19 cellular contexts compared by ENCODE assay signal in the genomic region with DNA sequence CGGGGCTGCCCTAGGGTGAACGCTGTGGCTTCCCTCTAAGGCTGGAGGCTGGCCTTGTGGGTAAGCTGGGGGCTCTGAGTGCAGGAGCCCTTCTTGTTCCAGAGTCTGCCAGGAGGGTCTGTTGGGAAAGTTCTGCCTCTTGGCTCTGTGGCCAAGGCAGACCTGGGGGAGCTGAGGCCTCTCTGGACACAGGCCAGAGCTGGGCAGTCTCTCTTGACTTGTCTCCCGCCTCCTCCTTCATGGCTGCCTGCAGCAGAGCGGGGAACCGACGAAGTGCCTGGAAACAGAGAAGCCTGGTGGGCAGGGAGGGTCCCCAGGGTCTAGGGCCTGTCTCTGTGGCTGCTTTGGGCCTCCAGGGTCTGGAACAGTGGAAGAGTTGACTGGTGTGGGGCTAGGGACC. TPM values are rescaled to one million over a fixed set of nuclear protein-coding genes. Genes with fewer than 3 reads are reported as not detected.
DNase-seq lines count a peak whose midpoint lies in the region; ATAC-seq and TF ChIP-seq lines count a peak whose summit lies in the region.
"Had no signal": no experiment of that assay in that cellular context is flagged by ENCODE, and none has a peak within 500 bp of the region (broad histone marks: within the 10 kb centered on the region; RNA-seq: fewer than 3 reads in every experiment).

No MANE protein-coding gene starts in this region.

- no peak for TF ChIP-seq CTCF in chondrocyte (IDR thresholded peaks at IDR 0.05)
- no peak for TF ChIP-seq CTCF in neural cell (IDR thresholded peaks at IDR 0.05; ENCODE audit: poor library complexity, severe bottlenecking)
- TF ChIP-seq CTCF in type B pancreatic cell (conservative IDR thresholded peaks at IDR 0.05) = no peak
- TF ChIP-seq CTCF in body of pancreas (IDR thresholded peaks at IDR 0.05) = no peak
- no peak for TF ChIP-seq CTCF in activated CD8-positive, alpha-beta T cell treated with anti-CD3 and anti-CD28 coated beads for 36 hours (IDR thresholded peaks at IDR 0.05)

- H3K4me3 Mint-ChIP-seq in activated naive CD8-positive, alpha-beta T cell = peak overlapping the region; percentile 54
- no peak overlapping the region for H3K4me3 Mint-ChIP-seq in activated naive CD8-positive, alpha-beta T cell treated with anti-CD3 and anti-CD28 coated beads, Interleukin-2, amount 50 U/mL, for 24 hours
- H3K4me3 Mint-ChIP-seq in chondrocyte (ENCODE audit: unreplicated experiment) (peak overlapping the region; percentile 35), type B pancreatic cell (peak overlapping the region; percentile 54)
- no peak overlapping the region for H3K4me3 Mint-ChIP-seq in activated CD8-positive, alpha-beta T cell treated with anti-CD3 and anti-CD28 coated beads for 36 hours
- H3K4me3 Mint-ChIP-seq: HFFc6 had no signal

- H3K79me2 ChIP-seq in neural cell (replicated peaks; ENCODE audit: insufficient read depth, low read length) = no peaks in the 10 kb centered on the region

- H2AFZ ChIP-seq in neural cell (ENCODE audit: low read depth, low read length) = no peak overlapping the region

- H3K9me3 ChIP-seq in neural cell (ENCODE audit: low read length) (no peaks in the 10 kb centered on the region), body of pancreas (no peaks in the 10 kb centered on the region)

- TF ChIP-seq RAD21 in neural cell (conservative IDR thresholded peaks at IDR 0.05) = no peak

- no peak for DNase-seq in activated naive CD8-positive, alpha-beta T cell treated with anti-CD3 and anti-CD28 coated beads, Interleukin-2, amount 50 U/mL, for 24 hours
- no peak for DNase-seq in chondrocyte (ENCODE audit: low spot score)
- no peak for DNase-seq in type B pancreatic cell (ENCODE audit: extremely low spot score, unreplicated experiment)
- DNase-seq in body of pancreas = no peak
- no peak for DNase-seq in activated CD8-positive, alpha-beta T cell treated with anti-CD3 and anti-CD28 coated beads for 36 hours
- no peak for DNase-seq in RKO (ENCODE audit: low spot score)
- DNase-seq: DMS 273 treated with DMSO at 0.1 percent for 48 hours, GOT3, HFFc6, Karpas-422, MM.1S, NCI-H1105, NCI-H187, NCI-H774, SHP77 treated with DMSO at 0.1 percent for 48 hours had no signal

- no peak for TF ChIP-seq POLR2A in body of pancreas (IDR thresholded peaks at IDR 0.05)

- H3K4me1 ChIP-seq in body of pancreas = no peaks in the 10 kb centered on the region

- H3K36me3 ChIP-seq in neural cell (ENCODE audit: insufficient read depth, low read length) = no peaks in the 10 kb centered on the region
- no peaks in the 10 kb centered on the region for H3K36me3 ChIP-seq in body of pancreas (replicated peaks in 1 of 2; ENCODE audit: insufficient read depth in 1 of 2, low read depth in 2 of 2)

- POLR2A ChIA-PET in activated CD8-positive, alpha-beta T cell treated with anti-CD3 and anti-CD28 coated beads for 36 hours (lab: Charles Lee) = no interaction called here

- no peak overlapping the region for H3K27ac Mint-ChIP-seq in activated naive CD8-positive, alpha-beta T cell
- no peak overlapping the region for H3K27ac Mint-ChIP-seq in activated naive CD8-positive, alpha-beta T cell treated with anti-CD3 and anti-CD28 coated beads, Interleukin-2, amount 50 U/mL, for 24 hours
- H3K27ac Mint-ChIP-seq in chondrocyte (ENCODE audit: unreplicated experiment) (no peak overlapping the region), type B pancreatic cell (no peak overlapping the region)
- H3K27ac Mint-ChIP-seq in activated CD8-positive, alpha-beta T cell treated with anti-CD3 and anti-CD28 coated beads for 36 hours = no peak overlapping the region
- H3K27ac Mint-ChIP-seq: HFFc6 had no signal

- H4K20me1 ChIP-seq in neural cell (ENCODE audit: insufficient read depth) = no peaks in the 10 kb centered on the region

- H3K27me3 Mint-ChIP-seq in activated naive CD8-positive, alpha-beta T cell = no peaks in the 10 kb centered on the region
- peaks cover 12% of the 10 kb centered on the region for H3K27me3 Mint-ChIP-seq in activated naive CD8-positive, alpha-beta T cell treated with anti-CD3 and anti-CD28 coated beads, Interleukin-2, amount 50 U/mL, for 24 hours
- H3K27me3 Mint-ChIP-seq in chondrocyte (ENCODE audit: low read depth) (no peaks in the 10 kb centered on the region), type B pancreatic cell (peaks cover 43% of the 10 kb centered on the region)
- H3K27me3 Mint-ChIP-seq in activated CD8-positive, alpha-beta T cell treated with anti-CD3 and anti-CD28 coated beads for 36 hours = peaks cover 11% of the 10 kb centered on the region

- intact Hi-C loops in body of pancreas (cut with DNase I) = no loop called here
- intact Hi-C loops in activated CD8-positive, alpha-beta T cell treated with anti-CD3 and anti-CD28 coated beads for 36 hours (cut with micrococcal nuclease) = no loop called here

- H3K9ac ChIP-seq in neural cell (ENCODE audit: low read length) = no peak overlapping the region

- H3K4me1 Mint-ChIP-seq in activated naive CD8-positive, alpha-beta T cell (ENCODE audit: low read depth) = no peaks in the 10 kb centered on the region
- H3K4me1 Mint-ChIP-seq in activated naive CD8-positive, alpha-beta T cell treated with anti-CD3 and anti-CD28 coated beads, Interleukin-2, amount 50 U/mL, for 24 hours = no peaks in the 10 kb centered on the region
- peaks cover 13% of the 10 kb centered on the region for H3K4me1 Mint-ChIP-seq in chondrocyte (ENCODE audit: low read depth)
- H3K4me1 Mint-ChIP-seq in type B pancreatic cell (ENCODE audit: unreplicated experiment) = no peaks in the 10 kb centered on the region
- H3K4me1 Mint-ChIP-seq in activated CD8-positive, alpha-beta T cell treated with anti-CD3 and anti-CD28 coated beads for 36 hours (ENCODE audit: low read depth) = no peaks in the 10 kb centered on the region

- no peak for TF ChIP-seq EP300 in neural cell (conservative IDR thresholded peaks at IDR 0.05; ENCODE audit: poor library complexity, severe bottlenecking)

- H3K4me3 ChIP-seq in neural cell (ENCODE audit: low read length) (peak overlapping the region; percentile 55), body of pancreas (no peak overlapping the region)

- H3K27me3 ChIP-seq in neural cell (ENCODE audit: insufficient read depth, low read depth, low read length) (no peaks in the 10 kb centered on the region), body of pancreas (no peaks in the 10 kb centered on the region)

- WGBS in body of pancreas, 2 donors = 39 to 57% methylated on average over 3 to 6 of the region's 6 CpGs

- no peak for ATAC-seq in activated naive CD8-positive, alpha-beta T cell treated with anti-CD3 and anti-CD28 coated beads, Interleukin-2, amount 50 U/mL, for 24 hours
- ATAC-seq in body of pancreas = no peak
- ATAC-seq in activated CD8-positive, alpha-beta T cell treated with anti-CD3 and anti-CD28 coated beads for 36 hours = no peak

- no peaks in the 10 kb centered on the region for H3K9me2 ChIP-seq in neural cell (ENCODE audit: insufficient read depth, low read length)

- H3K27ac ChIP-seq in neural cell (ENCODE audit: low read length) (no peak overlapping the region), body of pancreas (no peak overlapping the region)
- H3K27ac ChIP-seq: 22Rv1 had no signal

- H3F3A ChIP-seq in neural cell (ENCODE audit: insufficient read depth, low read length, poor library complexity, severe bottlenecking) = no peaks in the 10 kb centered on the region

- H3K9me3 Mint-ChIP-seq in activated naive CD8-positive, alpha-beta T cell (ENCODE audit: low read depth) = no peaks in the 10 kb centered on the region
- no peaks in the 10 kb centered on the region for H3K9me3 Mint-ChIP-seq in activated naive CD8-positive, alpha-beta T cell treated with anti-CD3 and anti-CD28 coated beads, Interleukin-2, amount 50 U/mL, for 24 hours
- H3K9me3 Mint-ChIP-seq in chondrocyte (ENCODE audit: low read depth) = no peaks in the 10 kb centered on the region
- no peaks in the 10 kb centered on the region for H3K9me3 Mint-ChIP-seq in type B pancreatic cell
- no peaks in the 10 kb centered on the region for H3K9me3 Mint-ChIP-seq in activated CD8-positive, alpha-beta T cell treated with anti-CD3 and anti-CD28 coated beads for 36 hours

- H3K4me2 ChIP-seq in neural cell (ENCODE audit: low read length) = no peak overlapping the region

- no peaks in the 10 kb centered on the region for H3K36me3 Mint-ChIP-seq in activated naive CD8-positive, alpha-beta T cell
- no peaks in the 10 kb centered on the region for H3K36me3 Mint-ChIP-seq in activated naive CD8-positive, alpha-beta T cell treated with anti-CD3 and anti-CD28 coated beads, Interleukin-2, amount 50 U/mL, for 24 hours (ENCODE audit: low read depth)
- no peaks in the 10 kb centered on the region for H3K36me3 Mint-ChIP-seq in chondrocyte (ENCODE audit: low read depth)
- H3K36me3 Mint-ChIP-seq in type B pancreatic cell = no peaks in the 10 kb centered on the region
- H3K36me3 Mint-ChIP-seq in activated CD8-positive, alpha-beta T cell treated with anti-CD3 and anti-CD28 coated beads for 36 hours (ENCODE audit: low read depth) = no peaks in the 10 kb centered on the region

- CTCF ChIA-PET in activated CD8-positive, alpha-beta T cell treated with anti-CD3 and anti-CD28 coated beads for 36 hours (lab: Charles Lee) = no interaction called here

RNA-seq across cellular contexts. Expression of gene PEX10, which starts 30.3 kb away (rescaled TPM):
- 20.6 to 33.0 TPM (median 23.4 TPM) in 3 replicates for total RNA-seq in chondrocyte
- 29.4 and 30.1 TPM in 2 replicates for polyA plus RNA-seq in neural cell
- polyA minus RNA-seq in neural cell = 23.0 and 28.0 TPM in 2 replicates
- total RNA-seq in type B pancreatic cell (ENCODE audit: low replicate concordance) = 26.7 and 27.3 TPM in 2 replicates
- 10 to 100 TPM; 18.1 to 26.5 TPM for total RNA-seq in body of pancreas
- total RNA-seq in activated CD8-positive, alpha-beta T cell treated with anti-CD3 and anti-CD28 coated beads for 36 hours = 10 to 100 TPM; 17.1 to 19.0 TPM

RNA-seq across cellular contexts. Expression of gene PLCH2, which starts 33.4 kb away (rescaled TPM):
- total RNA-seq in chondrocyte (2.4 to 3.4 TPM (median 3.2 TPM) in 3 replicates), type B pancreatic cell (ENCODE audit: low replicate concordance) (0.67 and 0.82 TPM in 2 replicates), body of pancreas (10 to 100 TPM in 1 of 2 donors, 1 to 10 TPM in 1; 5.7 to 27.4 TPM)
- 5.7 and 6.6 TPM in 2 replicates for polyA plus RNA-seq in neural cell
- polyA minus RNA-seq in neural cell = 6.4 and 7.3 TPM in 2 replicates
- 1 to 10 TPM; 2.9 to 6.0 TPM for total RNA-seq in activated CD8-positive, alpha-beta T cell treated with anti-CD3 and anti-CD28 coated beads for 36 hours
- total RNA-seq: NCI-H460 had no signal

RNA-seq across cellular contexts. Expression of gene RER1, which starts 51.0 kb away (rescaled TPM):
- total RNA-seq in chondrocyte (158 to 177 TPM (median 175 TPM) in 3 replicates), type B pancreatic cell (ENCODE audit: low replicate concordance) (126 and 174 TPM in 2 replicates), body of pancreas (10 to 100 TPM; 50.3 to 57.7 TPM)
- polyA plus RNA-seq in neural cell = 58.5 and 58.7 TPM in 2 replicates
- polyA minus RNA-seq in neural cell = 50.6 and 51.2 TPM in 2 replicates
- total RNA-seq in activated CD8-positive, alpha-beta T cell treated with anti-CD3 and anti-CD28 coated beads for 36 hours = 100 to 1,000 TPM; 120 to 131 TPM

RNA-seq across cellular contexts. Expression of gene MORN1, which starts 51.3 kb away (rescaled TPM):
- 6.7 to 10.0 TPM (median 8.1 TPM) in 3 replicates for total RNA-seq in chondrocyte
- 8.2 and 10.9 TPM in 2 replicates for polyA plus RNA-seq in neural cell
- polyA minus RNA-seq in neural cell = 17.6 and 19.2 TPM in 2 replicates
- 17.7 and 27.5 TPM in 2 replicates for total RNA-seq in type B pancreatic cell (ENCODE audit: low replicate concordance)
- total RNA-seq in body of pancreas = 10 to 100 TPM in 1 of 2 donors, 1 to 10 TPM in 1; 7.0 to 17.8 TPM
- total RNA-seq in activated CD8-positive, alpha-beta T cell treated with anti-CD3 and anti-CD28 coated beads for 36 hours = 1 to 10 TPM; 5.9 to 6.6 TPM

Comparison
In these comparisons a context has a peak if more than half of its experiments do, and no peak if none do; other contexts are left out.
1. H3K4me3 Mint-ChIP-seq: peak in activated naive CD8-positive, alpha-beta T cell (single experiment), chondrocyte (single experiment) and type B pancreatic cell (single experiment); none in activated naive CD8-positive, alpha-beta T cell treated with anti-CD3 and anti-CD28 coated beads, Interleukin-2, amount 50 U/mL, for 24 hours (single experiment) and activated CD8-positive, alpha-beta T cell treated with anti-CD3 and anti-CD28 coated beads for 36 hours (single experiment).